In genomic region chr3:25789596-25790556, GRCh38 we compare ENCODE assay signal across 1 cellular context.
TF ChIP-seq lines count a peak whose summit lies in the region.

TSS of gene OXSM (plus strand) at chr3:25790090. CDS start at chr3:25791021, 931 bp downstream.

TF ChIP-seq in HepG2, 621 proteins besides CTCF, POLR2A, EP300 and RAD21 (continued from another document):
- TF ChIP-seq HNF4A (CRISPR knock-in tag; IDR thresholded peaks at IDR 0.05) (0 out of 2 replicates have a peak, but pooled peaks have one; percentile 24), ZNF468 (CRISPR knock-in tag; IDR thresholded peaks at IDR 0.05) (no peak), GLI4 (CRISPR knock-in tag; IDR thresholded peaks at IDR 0.05; ENCODE audit: borderline replicate concordance) (no peak), FOSL2 (CRISPR knock-in tag; IDR thresholded peaks at IDR 0.05) (peak; percentile 78), ZNF546 (CRISPR knock-in tag; conservative IDR thresholded peaks at IDR 0.05) (peak; percentile 77; the same call in 1 of the 2 replicates), ZNF619 (CRISPR knock-in tag; IDR thresholded peaks at IDR 0.05) (0 out of 2 replicates have a peak, but pooled peaks have one; percentile 54), PATZ1 (CRISPR knock-in tag; IDR thresholded peaks at IDR 0.05) (peak; percentile 39), ZNF639 (CRISPR knock-in tag; conservative IDR thresholded peaks at IDR 0.05) (peak; percentile 60; the same call in 1 of the 2 replicates), ATF7 (IDR thresholded peaks at IDR 0.05) (no peak), ATF7 (CRISPR knock-in tag; IDR thresholded peaks at IDR 0.05) (peak; percentile 67; the same call in 1 of the 2 replicates), KDM2A (CRISPR knock-in tag; IDR thresholded peaks at IDR 0.05; ENCODE audit: borderline replicate concordance, low read depth) (peak; percentile 96), ARID2 (CRISPR knock-in tag; IDR thresholded peaks at IDR 0.05; ENCODE audit: borderline replicate concordance) (peak; percentile 91; the same call in 1 of the 2 replicates), ATF3 (CRISPR knock-in tag; IDR thresholded peaks at IDR 0.05) (peak; percentile 68; the same call in 1 of the 2 replicates), ZMYM4 (CRISPR knock-in tag; IDR thresholded peaks at IDR 0.05) (peak; percentile 96), ZNF720 (CRISPR knock-in tag; IDR thresholded peaks at IDR 0.05) (no peak), CBX1 (IDR thresholded peaks at IDR 0.05; ENCODE audit: low read depth) (peak; percentile 77), ZKSCAN1 (IDR thresholded peaks at IDR 0.05; ENCODE audit: low read length) (no peak), ZSCAN5A (CRISPR knock-in tag; IDR thresholded peaks at IDR 0.05; ENCODE audit: borderline replicate concordance) (peak; percentile 94; the same call in 1 of the 2 replicates), ZMYM2 (CRISPR knock-in tag; IDR thresholded peaks at IDR 0.05) (no peak), LCORL (IDR thresholded peaks at IDR 0.05) (no peak), LCORL (CRISPR knock-in tag; IDR thresholded peaks at IDR 0.05) (peak; percentile 80), ZNF580 (CRISPR knock-in tag; IDR thresholded peaks at IDR 0.05; ENCODE audit: borderline replicate concordance, low read depth) (no peak; the same call in 1 of the 2 replicates), ONECUT2 (CRISPR knock-in tag; IDR thresholded peaks at IDR 0.05) (peak; percentile 34; the same call in 1 of the 2 replicates), KLF16 (CRISPR knock-in tag; IDR thresholded peaks at IDR 0.05) (peak in 1 of 2 experiments; percentile 52; a peak in 1 of 4 replicates), YEATS4 (CRISPR knock-in tag; IDR thresholded peaks at IDR 0.05; ENCODE audit: borderline replicate concordance) (peak; percentile 93; the same call in 1 of the 2 replicates), ZNF275 (CRISPR knock-in tag; IDR thresholded peaks at IDR 0.05; ENCODE audit: borderline replicate concordance) (peak; percentile 97), HNF4G (IDR thresholded peaks at IDR 0.05; ENCODE audit: borderline replicate concordance, low read depth, low read length) (no peak), HNF4G (CRISPR knock-in tag; IDR thresholded peaks at IDR 0.05; ENCODE audit: borderline replicate concordance, low read depth) (peak; percentile 62; the same call in 1 of the 2 replicates), NCOA1 (CRISPR knock-in tag; IDR thresholded peaks at IDR 0.05) (0 out of 2 replicates have a peak, but pooled peaks have one; percentile 25), ZNF563 (CRISPR knock-in tag; IDR thresholded peaks at IDR 0.05) (peak; percentile 80; the same call in 1 of the 2 replicates)
